8 cellular contexts compared by ENCODE assay signal in genomic region chr14:55411426-55412389, GRCh38. TPM values are rescaled to one million over a fixed set of nuclear protein-coding genes. Genes with fewer than 3 reads are reported as not detected.
DNase-seq lines count a peak whose midpoint lies in the region; ATAC-seq and TF ChIP-seq lines count a peak whose summit lies in the region.

TSS of gene ATG14 (minus strand) at chr14:55411830. CDS start at chr14:55411822, 8 bp downstream.

- peak within 1 kb of the TSS in 4 of 5 donors; percentile 19 to 85 (median 80) for H3K27ac ChIP-seq in adrenal gland
- peak within 1 kb of the TSS; percentile 96 for H3K27ac ChIP-seq in psoas muscle

- no peaks in the 10 kb centered on the region for H3K9me3 ChIP-seq in adrenal gland (replicated peaks in 1 of 3)
- H3K9me3 ChIP-seq in psoas muscle, result no peaks in the 10 kb centered on the region

- H3K36me3 ChIP-seq in adrenal gland (replicated peaks in 1 of 2), result no peaks in the 10 kb centered on the region
- peaks cover 0 to 5% of the 10 kb centered on the region in 2 donors for H3K36me3 ChIP-seq in psoas muscle (ENCODE audit: insufficient read depth in 1 of 2, low read depth in 1 of 2)

- H3K4me1 ChIP-seq in adrenal gland (replicated peaks in 1 of 2) (peaks cover 5 to 29% of the 10 kb centered on the region in 2 donors), psoas muscle (peaks cover 22% of the 10 kb centered on the region)

- DNase-seq in GM12865 (ENCODE audit: low read depth), result peak; percentile 81
- DNase-seq in NCI-H128 (lab: John Stamatoyannopoulos, UW; ENCODE audit: unreplicated experiment), result peak; percentile 42
- DNase-seq in SW480 (ENCODE audit: low spot score), result peak; percentile 76
- peak; percentile 87 to 91 (median 88) for DNase-seq in adrenal gland
- DNase-seq in left ventricle myocardium superior, result peak; percentile 88
- DNase-seq in psoas muscle, result peak; percentile 87 to 92
- DNase-seq in ureter (ENCODE audit: low spot score), result peak; percentile 87

- ATAC-seq in HG02642 (IDR thresholded peaks at IDR 0.05; ENCODE audit: poor library complexity, unreplicated experiment) (peak; percentile 96), left ventricle myocardium superior (peak; percentile 99), psoas muscle (peak; percentile 98 to 99 (median 98))

- H3K4me3 ChIP-seq in GM12865 (ENCODE audit: low read depth, low read length) (peak within 1 kb of the TSS; percentile 99), adrenal gland (peak within 1 kb of the TSS; percentile 46 to 99 (median 65)), psoas muscle (peak within 1 kb of the TSS; percentile 82)

- intact Hi-C loops in adrenal gland (cut with DNase I) (no loop called here), left ventricle myocardium superior (cut with micrococcal nuclease) (no loop called here), psoas muscle (cut with DNase I) (loop anchor here (5.0 to 10.0 kb wide), 2 partner anchors 219 to 357 kb away; partner anchors contain the start of genes DLGAP5 (in 1 of the 2) and MAPK1IP1L (in 1 of the 2))

- peak; percentile 50 to 82 for TF ChIP-seq POLR2A in adrenal gland (IDR thresholded peaks at IDR 0.05)

- 3 to 13% (median 4%) methylated on average over 10 to 57 of the region's 57 CpGs for WGBS in adrenal gland, 4 donors
- 2% methylated on average over 54 to 57 of the region's 57 CpGs for WGBS in psoas muscle, 3 donors

- H3K27me3 ChIP-seq in adrenal gland, result no peaks in the 10 kb centered on the region
- no peaks in the 10 kb centered on the region for H3K27me3 ChIP-seq in psoas muscle (ENCODE audit: insufficient read depth in 3 of 3, low read length in 2 of 3)

- TF ChIP-seq CTCF in GM12865 (IDR thresholded peaks at IDR 0.05; ENCODE audit: insufficient read depth, low read depth, low read length, missing control alignments) (no peak), adrenal gland (IDR thresholded peaks at IDR 0.05) (no peak), psoas muscle (IDR thresholded peaks at IDR 0.05) (no peak)

RNA-seq across cellular contexts. Expression of gene ATG14, which starts in this region (rescaled TPM):
- 10 to 100 TPM in 5 of 8 donors, 1 to 10 TPM in 3; 5.1 to 20.9 (median 12.2) TPM for total RNA-seq in adrenal gland
- 10 to 100 TPM in 2 of 3 donors, 1 to 10 TPM in 1; 7.0 to 21.7 (median 10.2) TPM for polyA plus RNA-seq in adrenal gland
- 17.3 TPM for total RNA-seq in left ventricle myocardium superior
- 10 to 100 TPM in 2 of 4 donors, 1 to 10 TPM in 2; 7.4 to 15.1 (median 11.0) TPM for total RNA-seq in psoas muscle
- polyA plus RNA-seq in psoas muscle, result 10 to 100 TPM in 1 of 3 donors, 1 to 10 TPM in 2; 4.3 to 13.9 (median 7.9) TPM
- 12.2 TPM for total RNA-seq in ureter

Comparison
In these comparisons a context has a peak if more than half of its experiments do, and no peak if none do; other contexts are left out.
1. Peak in every context shown above with its lines: DNase-seq, ATAC-seq, H3K4me3 ChIP-seq and H3K27ac ChIP-seq.
2. intact Hi-C loops: an anchor here in psoas muscle (5.0 to 10.0 kb wide); none called in adrenal gland and left ventricle myocardium superior.